8 cellular contexts compared by ENCODE assay signal in the genomic region with DNA sequence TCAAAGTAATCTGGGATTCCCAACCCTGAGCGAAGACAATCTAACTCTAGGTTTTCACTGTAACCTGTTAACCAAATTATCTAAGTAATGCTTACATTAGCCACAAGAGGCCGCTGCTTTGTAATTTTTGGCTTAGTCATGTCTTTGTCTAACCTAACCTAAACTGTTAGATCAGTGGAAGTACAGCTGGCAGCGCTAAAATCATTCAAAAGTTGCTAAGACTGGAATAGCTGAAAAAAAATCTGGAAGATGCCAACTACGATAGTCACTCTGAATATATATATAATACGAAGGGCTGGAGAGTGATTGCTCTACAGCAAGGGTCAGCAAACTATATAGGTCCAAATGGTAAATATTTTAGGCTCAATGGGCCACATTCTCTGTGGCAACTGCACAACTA.
DNase-seq lines count a peak whose midpoint lies in the region; ATAC-seq and TF ChIP-seq lines count a peak whose summit lies in the region.

No MANE protein-coding gene starts in this region.

- H3K36me3 Mint-ChIP-seq in activated T-helper 17 cell treated with anti-CD3 and anti-CD28 coated beads, Interleukin-2, amount 50 U/mL, for 72 hours (ENCODE audit: low read depth): peaks cover 53% of the 10 kb centered on the region
- H3K36me3 Mint-ChIP-seq in stimulated activated memory B cell treated with anti-CD40 and anti-IgM and Interleukin-4, amounts not matched to agents 10 μg/mL and 1 μg/mL and 100 μg/mL, for 72 hours: peaks cover 19% of the 10 kb centered on the region

- no peak overlapping the region for H3K27ac Mint-ChIP-seq in activated T-helper 17 cell treated with anti-CD3 and anti-CD28 coated beads, Interleukin-2, amount 50 U/mL, for 72 hours
- H3K27ac Mint-ChIP-seq in stimulated activated memory B cell treated with anti-CD40 and anti-IgM and Interleukin-4, amounts not matched to agents 10 μg/mL and 1 μg/mL and 100 μg/mL, for 72 hours: no peak overlapping the region

- H3K9me3 Mint-ChIP-seq in activated T-helper 17 cell treated with anti-CD3 and anti-CD28 coated beads, Interleukin-2, amount 50 U/mL, for 72 hours: no peaks in the 10 kb centered on the region
- no peaks in the 10 kb centered on the region for H3K9me3 Mint-ChIP-seq in stimulated activated memory B cell treated with anti-CD40 and anti-IgM and Interleukin-4, amounts not matched to agents 10 μg/mL and 1 μg/mL and 100 μg/mL, for 72 hours

- no peaks in the 10 kb centered on the region for H3K27me3 Mint-ChIP-seq in activated T-helper 17 cell treated with anti-CD3 and anti-CD28 coated beads, Interleukin-2, amount 50 U/mL, for 72 hours
- H3K27me3 Mint-ChIP-seq in stimulated activated memory B cell treated with anti-CD40 and anti-IgM and Interleukin-4, amounts not matched to agents 10 μg/mL and 1 μg/mL and 100 μg/mL, for 72 hours: no peaks in the 10 kb centered on the region

- H3K79me2 ChIP-seq in parathyroid adenoma: no peaks in the 10 kb centered on the region

- no peaks in the 10 kb centered on the region for H3K4me1 ChIP-seq in parathyroid adenoma

- no peaks in the 10 kb centered on the region for H3K36me3 ChIP-seq in parathyroid adenoma (ENCODE audit: control insufficient read depth, insufficient read depth, low read length)

- no peak overlapping the region for H3K4me3 ChIP-seq in parathyroid adenoma (ENCODE audit: low read depth, low read length)

- no peak overlapping the region for H3K4me2 ChIP-seq in parathyroid adenoma (ENCODE audit: low read length)

- no peaks in the 10 kb centered on the region for H3K27me3 ChIP-seq in parathyroid adenoma (ENCODE audit: control insufficient read depth, insufficient read depth, low read length)

- H3K4me3 Mint-ChIP-seq in activated T-helper 17 cell treated with anti-CD3 and anti-CD28 coated beads, Interleukin-2, amount 50 U/mL, for 72 hours: no peak overlapping the region
- H3K4me3 Mint-ChIP-seq in stimulated activated memory B cell treated with anti-CD40 and anti-IgM and Interleukin-4, amounts not matched to agents 10 μg/mL and 1 μg/mL and 100 μg/mL, for 72 hours: no peak overlapping the region

- no peak overlapping the region for H3K27ac ChIP-seq in parathyroid adenoma

- H3K9ac ChIP-seq in parathyroid adenoma: no peak overlapping the region

- DNase-seq in EL: peak; percentile 67
- DNase-seq in NCI-H82 treated with DMSO at 0.1 percent for 48 hours (lab: John Stamatoyannopoulos, UW; ENCODE audit: unreplicated experiment): peak; percentile 5
- peak; percentile 37 for DNase-seq in germinal center (ENCODE audit: low spot score)

- ATAC-seq in GM19467 (IDR thresholded peaks at IDR 0.05; ENCODE audit: unreplicated experiment) (peak; percentile 84), HG03457 (IDR thresholded peaks at IDR 0.05; ENCODE audit: unreplicated experiment) (peak; percentile 80)
- peak; percentile 59 for ATAC-seq in activated T-helper 17 cell treated with anti-CD3 and anti-CD28 coated beads, Interleukin-2, amount 50 U/mL, for 72 hours (replicated peaks)
- no peak for ATAC-seq in stimulated activated memory B cell treated with anti-CD40 and anti-IgM and Interleukin-4, amounts not matched to agents 10 μg/mL and 1 μg/mL and 100 μg/mL, for 72 hours

- no peaks in the 10 kb centered on the region for H3K9me3 ChIP-seq in parathyroid adenoma (ENCODE audit: control insufficient read depth, low read length)

- peak; percentile 73 for TF ChIP-seq CTCF in parathyroid adenoma (IDR thresholded peaks at IDR 0.05)

- no peaks in the 10 kb centered on the region for H3K4me1 Mint-ChIP-seq in activated T-helper 17 cell treated with anti-CD3 and anti-CD28 coated beads, Interleukin-2, amount 50 U/mL, for 72 hours
- no peaks in the 10 kb centered on the region for H3K4me1 Mint-ChIP-seq in stimulated activated memory B cell treated with anti-CD40 and anti-IgM and Interleukin-4, amounts not matched to agents 10 μg/mL and 1 μg/mL and 100 μg/mL, for 72 hours

- no peak overlapping the region for H2AFZ ChIP-seq in parathyroid adenoma

Comparison
In these comparisons a context has a peak if more than half of its experiments do, and no peak if none do; other contexts are left out.
1. DNase-seq: peak in every context shown above with its lines; median percentile 67 in EL; 37 in germinal center; 5 in NCI-H82 treated with DMSO at 0.1 percent for 48 hours.